In the genomic region with DNA sequence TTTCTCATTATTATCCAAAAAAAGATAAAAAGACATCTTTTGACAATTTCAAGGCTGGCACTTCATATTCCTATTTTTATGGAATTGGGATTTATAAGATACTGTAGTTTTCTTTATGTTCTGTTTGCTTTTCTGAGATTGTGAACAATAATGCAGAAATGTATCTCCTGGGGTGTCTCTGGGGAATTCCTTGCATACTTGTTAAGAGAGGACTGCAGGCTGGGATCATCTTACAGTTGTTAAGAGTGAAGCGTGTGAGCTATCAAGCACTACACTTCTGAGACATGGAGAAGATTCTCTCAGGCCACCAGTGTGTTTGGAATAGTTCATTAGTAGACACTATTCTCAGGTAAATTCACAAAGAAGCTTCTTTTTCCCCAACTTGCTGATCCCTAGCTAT, we compare ENCODE assay signal across 16 cellular contexts.
DNase-seq lines count a peak whose midpoint lies in the region; ATAC-seq and TF ChIP-seq lines count a peak whose summit lies in the region.
"Had no signal": no experiment of that assay in that cellular context is flagged by ENCODE, and none has a peak within 500 bp of the region (broad histone marks: within the 10 kb centered on the region; RNA-seq: fewer than 3 reads in every experiment).

No MANE protein-coding gene starts in this region.

- no peak overlapping the region for H3K18ac ChIP-seq in IMR-90 (ENCODE audit: low read depth, low read length)
- H3K18ac ChIP-seq in mesenchymal stem cell (ENCODE audit: low read depth in 1 of 2, low read length in 2 of 2): no peak overlapping the region

- no peak for TF ChIP-seq CTCF in IMR-90 (conservative IDR thresholded peaks at IDR 0.05; ENCODE audit: low read depth, low read length)
- no peak for TF ChIP-seq CTCF in brain microvascular endothelial cell (IDR thresholded peaks at IDR 0.05; ENCODE audit: low read depth, low read length, missing control alignments)
- no peak for TF ChIP-seq CTCF in Calu3 (IDR thresholded peaks at IDR 0.05; ENCODE audit: unreplicated experiment)

- H3K4me2 ChIP-seq in IMR-90 (ENCODE audit: low read depth, low read length): peak overlapping the region; percentile 55; the same call in 1 of the 2 replicates
- peak overlapping the region; percentile 50 for H3K4me2 ChIP-seq in mesenchymal stem cell (ENCODE audit: low read length, poor library complexity, severe bottlenecking)

- CTCF ChIA-PET in IMR-90 (lab: Yijun Ruan, JAX) (no interaction called here), Calu3 (lab: Charles Lee) (no interaction called here)

- no peaks in the 10 kb centered on the region for H3K36me3 Mint-ChIP-seq in Calu3 (ENCODE audit: insufficient read depth, unreplicated experiment)

- no peaks in the 10 kb centered on the region for H4K20me1 ChIP-seq in IMR-90 (ENCODE audit: insufficient read depth, low read length)

- no peaks in the 10 kb centered on the region for H3K4me1 ChIP-seq in IMR-90 (ENCODE audit: control insufficient read depth, insufficient read depth, low read length)
- H3K4me1 ChIP-seq in mesenchymal stem cell (ENCODE audit: control insufficient read depth, insufficient read depth, low read depth, low read length): peaks cover 4% of the 10 kb centered on the region
- H3K4me1 ChIP-seq: gastrocnemius medialis had no signal

- H3K23ac ChIP-seq in IMR-90 (ENCODE audit: low read depth, low read length) (no peak overlapping the region), mesenchymal stem cell (ENCODE audit: low read length in 2 of 2) (no peak overlapping the region)

- in situ Hi-C loops in IMR-90 (cut with MboI; ENCODE audit: low sequenced_read_pairs): no loop called here
- in situ Hi-C loops in brain microvascular endothelial cell (cut with HindIII; ENCODE audit: low pct_ligation_motif_present, low sequenced_read_pairs): no loop called here

- H3K27ac ChIP-seq in IMR-90 (ENCODE audit: insufficient read depth, low read length) (no peak overlapping the region), brain microvascular endothelial cell (no peak overlapping the region), mesenchymal stem cell (ENCODE audit: low read length, poor library complexity, severe bottlenecking) (peak overlapping the region; percentile 75)
- H3K27ac ChIP-seq: gastrocnemius medialis, neutrophil had no signal

- H2BK15ac ChIP-seq in IMR-90 (ENCODE audit: low read depth, low read length) (no peak overlapping the region), mesenchymal stem cell (ENCODE audit: low read depth, poor library complexity, severe bottlenecking) (no peak overlapping the region)

- DNase-seq in AG20443 (ENCODE audit: low spot score): peak; percentile 51
- peak; percentile 77 for DNase-seq in IMR-90
- DNase-seq in brain microvascular endothelial cell: peak; percentile 81
- peak; percentile 41 for DNase-seq in mesenchymal stem cell
- no peak for DNase-seq in Calu3
- DNase-seq: activated CD4-positive, alpha-beta T cell treated with anti-CD3 and anti-CD28 coated beads, Interleukin-2, amount 50 U/mL, for 4 hours; activated gamma-delta T cell treated with Interleukin-2 at 50 U/mL for 16 hours; CD4-positive, alpha-beta T cell; gastrocnemius medialis; left ventricle myocardium superior; NCI-H1694 treated with DMSO at 0.1 percent for 48 hours had no signal

- TF ChIP-seq RAD21 in IMR-90 (IDR thresholded peaks at IDR 0.05; ENCODE audit: low read length): no peak

- no peak overlapping the region for H3K9ac ChIP-seq in IMR-90 (ENCODE audit: low read depth, low read length)
- no peak overlapping the region for H3K9ac ChIP-seq in mesenchymal stem cell (ENCODE audit: low read length)

- H4K91ac ChIP-seq in IMR-90 (ENCODE audit: insufficient read depth, low read depth, low read length) (no peak overlapping the region), mesenchymal stem cell (ENCODE audit: low read length) (no peak overlapping the region)

- H3K79me1 ChIP-seq in IMR-90 (ENCODE audit: low read depth in 1 of 2, low read length in 2 of 2) (no peaks in the 10 kb centered on the region), mesenchymal stem cell (replicated peaks; ENCODE audit: low read length, poor library complexity, severe bottlenecking) (no peaks in the 10 kb centered on the region)

- no peaks in the 10 kb centered on the region for H3K4me1 Mint-ChIP-seq in Calu3 (ENCODE audit: low read depth, unreplicated experiment)

- no peak overlapping the region for H2BK12ac ChIP-seq in mesenchymal stem cell (ENCODE audit: low read length in 2 of 2)

- POLR2A ChIA-PET in IMR-90 (lab: Charles Lee; ENCODE audit: unreplicated experiment): no interaction called here

- H3K4me3 Mint-ChIP-seq in Calu3 (ENCODE audit: low read depth, unreplicated experiment): no peak overlapping the region
- H3K4me3 Mint-ChIP-seq: CD4-positive, alpha-beta T cell; T-helper 1 cell treated with Interleukin-12 subunit alpha and Interleukin-12 subunit beta and Interleukin-4 antibody, amounts not matched to agents 30 μg/mL and 1 μg/mL, for 36 hours had no signal

- H2AFZ ChIP-seq in IMR-90 (replicated peaks; ENCODE audit: low read length, poor library complexity): no peak overlapping the region
- H2AFZ ChIP-seq in mesenchymal stem cell (ENCODE audit: low read depth, low read length): no peak overlapping the region

- no TSS peak for BruUV-seq in IMR-90 (replicated peaks; lab: Mats Ljungman, UMichigan)
- no TSS peak for BruUV-seq in Calu3 (replicated peaks; lab: Mats Ljungman, UMichigan)

- no peaks in the 10 kb centered on the region for H3K27me3 Mint-ChIP-seq in Calu3 (ENCODE audit: unreplicated experiment)
- H3K27me3 Mint-ChIP-seq: CD4-positive, alpha-beta T cell had no signal

- H2AK5ac ChIP-seq in IMR-90 (ENCODE audit: low read depth, low read length) (no peak overlapping the region), mesenchymal stem cell (ENCODE audit: low read length, severe bottlenecking) (no peak overlapping the region)

- H3K4ac ChIP-seq in IMR-90 (ENCODE audit: low read depth, low read length) (no peak overlapping the region), mesenchymal stem cell (ENCODE audit: low read depth in 1 of 2, low read length in 2 of 2) (no peak overlapping the region)

- peak overlapping the region; percentile 21; the same call in 1 of the 2 replicates for H2BK120ac ChIP-seq in IMR-90 (ENCODE audit: low read depth, low read length)
- no peak overlapping the region for H2BK120ac ChIP-seq in mesenchymal stem cell (ENCODE audit: low read depth, low read length)

- no peak overlapping the region for H3K56ac ChIP-seq in IMR-90 (ENCODE audit: extremely low read depth, insufficient read depth, low read length)

- no peaks in the 10 kb centered on the region for H3K27me3 ChIP-seq in IMR-90 (ENCODE audit: control insufficient read depth, insufficient read depth, low read length)
- H3K27me3 ChIP-seq in brain microvascular endothelial cell (replicated peaks): no peaks in the 10 kb centered on the region
- H3K27me3 ChIP-seq in mesenchymal stem cell (ENCODE audit: control insufficient read depth in 1 of 2, insufficient read depth in 1 of 2, low read length in 2 of 2): no peaks in the 10 kb centered on the region
- H3K27me3 ChIP-seq: gastrocnemius medialis, neutrophil had no signal

- ATAC-seq in IMR-90 (ENCODE audit: low read depth) (peak; percentile 96), HG03460 (IDR thresholded peaks at IDR 0.05; ENCODE audit: unreplicated experiment) (no peak), HG03196 (IDR thresholded peaks at IDR 0.05; ENCODE audit: unreplicated experiment) (no peak), GM21619 (IDR thresholded peaks at IDR 0.05; ENCODE audit: unreplicated experiment) (no peak)
- ATAC-seq: gastrocnemius medialis, left ventricle myocardium superior had no signal

- H2BK5ac ChIP-seq in IMR-90 (ENCODE audit: low read depth, low read length, poor library complexity, severe bottlenecking) (no peak overlapping the region), mesenchymal stem cell (ENCODE audit: low read depth, low read length, poor library complexity, severe bottlenecking) (no peak overlapping the region)

- H3K36me3 ChIP-seq in IMR-90 (ENCODE audit: control insufficient read depth, insufficient read depth, low read length): no peaks in the 10 kb centered on the region
- no peaks in the 10 kb centered on the region for H3K36me3 ChIP-seq in brain microvascular endothelial cell (replicated peaks)
- H3K36me3 ChIP-seq in mesenchymal stem cell (ENCODE audit: control insufficient read depth in 1 of 2, insufficient read depth in 2 of 2, low read depth in 1 of 2, low read length in 2 of 2): no peaks in the 10 kb centered on the region
- H3K36me3 ChIP-seq: gastrocnemius medialis, neutrophil had no signal

- intact Hi-C loops in IMR-90 (cut with micrococcal nuclease) (loop anchor here (10.0 kb wide), 1 partner anchor 395 kb away; no protein-coding TSS in a partner anchor), Calu3 (cut with micrococcal nuclease; ENCODE audit: unreplicated experiment) (no loop called here)

- H4K8ac ChIP-seq in IMR-90 (ENCODE audit: low read depth in 2 of 2, low read length in 2 of 2) (no peak overlapping the region), mesenchymal stem cell (ENCODE audit: low read length) (no peak overlapping the region)

- dilution Hi-C loops in IMR-90 (cut with HindIII; ENCODE audit: low sequenced_read_pairs, unreplicated experiment): no loop called here

- no peak overlapping the region for H2AK9ac ChIP-seq in IMR-90 (replicated peaks; ENCODE audit: low read depth, low read length, poor library complexity)

- no peaks in the 10 kb centered on the region for H3K9me3 Mint-ChIP-seq in Calu3 (ENCODE audit: low read depth, unreplicated experiment)
- H3K9me3 Mint-ChIP-seq: CD4-positive, alpha-beta T cell; T-helper 1 cell treated with Interleukin-12 subunit alpha and Interleukin-12 subunit beta and Interleukin-4 antibody, amounts not matched to agents 30 μg/mL and 1 μg/mL, for 36 hours had no signal

- H3K4me3 ChIP-seq in IMR-90 (ENCODE audit: insufficient read depth, low read depth, low read length) (no peak overlapping the region), brain microvascular endothelial cell (ENCODE audit: low read depth, low read length) (no peak overlapping the region), mesenchymal stem cell (ENCODE audit: insufficient read depth in 1 of 2, low read depth in 1 of 2, low read length in 2 of 2) (no peak overlapping the region)
- H3K4me3 ChIP-seq: gastrocnemius medialis had no signal

- H4K5ac ChIP-seq in IMR-90 (ENCODE audit: low read depth, low read length): no peak overlapping the region

- no peaks in the 10 kb centered on the region; the same call in 1 of the 2 replicates for H3K9me3 ChIP-seq in IMR-90 (ENCODE audit: control insufficient read depth, insufficient read depth, low read length)
- no peaks in the 10 kb centered on the region for H3K9me3 ChIP-seq in mesenchymal stem cell (ENCODE audit: control insufficient read depth, low read length)
- H3K9me3 ChIP-seq: gastrocnemius medialis had no signal

- no peak overlapping the region for H3K27ac Mint-ChIP-seq in Calu3 (ENCODE audit: unreplicated experiment)
- H3K27ac Mint-ChIP-seq: CD4-positive, alpha-beta T cell; T-helper 1 cell treated with Interleukin-12 subunit alpha and Interleukin-12 subunit beta and Interleukin-4 antibody, amounts not matched to agents 30 μg/mL and 1 μg/mL, for 36 hours had no signal

- no peaks in the 10 kb centered on the region for H3K9me1 ChIP-seq in IMR-90 (ENCODE audit: insufficient read depth, low read length)

- no peak overlapping the region for H2BK20ac ChIP-seq in IMR-90 (ENCODE audit: low read depth, low read length)

- no peak overlapping the region for H3K14ac ChIP-seq in IMR-90 (replicated peaks; ENCODE audit: low read depth, low read length)
- H3K14ac ChIP-seq in mesenchymal stem cell (ENCODE audit: low read length in 2 of 2): no peak overlapping the region

- WGBS in IMR-90 (ENCODE audit: extremely low coverage in 2 of 2, insufficient read length in 1 of 2), 2 experiments: no CpG with 5 or more reads among the region's 1 CpG
- WGBS in mesenchymal stem cell: 80% methylated on average over 1 of the region's 1 CpG

- no peak for TF ChIP-seq POLR2A in IMR-90 (IDR thresholded peaks at IDR 0.05; ENCODE audit: low read depth, low read length)
